9 cellular contexts compared by ENCODE assay signal in genomic region chr19:9885077-9885552, GRCh38. TPM values are rescaled to one million over a fixed set of nuclear protein-coding genes. Genes with fewer than 3 reads are reported as not detected.
DNase-seq lines count a peak whose midpoint lies in the region; ATAC-seq, FAIRE-seq and TF ChIP-seq lines count a peak whose summit lies in the region.
"Had no signal": no experiment of that assay in that cellular context is flagged by ENCODE, and none has a peak within 500 bp of the region (broad histone marks: within the 10 kb centered on the region; RNA-seq: fewer than 3 reads in every experiment).

No MANE protein-coding gene starts in this region.

- H3K27ac ChIP-seq in GM23248 (no peak overlapping the region), heart left ventricle (no peak overlapping the region), kidney (ENCODE audit: low read depth in 2 of 2, low read length in 2 of 2) (no peak overlapping the region)
- H3K27ac ChIP-seq in CD4-positive, alpha-beta T cell (ENCODE audit: low read depth, low read length): no peak overlapping the region

- H3K4me1 Mint-ChIP-seq in progenitor cell of endocrine pancreas (ENCODE audit: low read depth): peaks cover 5% of the 10 kb centered on the region
- no peaks in the 10 kb centered on the region for H3K4me1 Mint-ChIP-seq in CD4-positive, alpha-beta T cell (ENCODE audit: low read depth)

- TF ChIP-seq POLR2A in heart left ventricle (IDR thresholded peaks at IDR 0.05): no peak

- H2AFZ ChIP-seq in GM23248: no peak overlapping the region

- H3K27me3 ChIP-seq in GM23248 (replicated peaks; ENCODE audit: insufficient read depth): no peaks in the 10 kb centered on the region
- H3K27me3 ChIP-seq in heart left ventricle: no peaks in the 10 kb centered on the region
- no peaks in the 10 kb centered on the region for H3K27me3 ChIP-seq in CD4-positive, alpha-beta T cell (ENCODE audit: control insufficient read depth, insufficient read depth, low read length)

- peak; percentile 73 for DNase-seq in GM23248
- DNase-seq in amniotic epithelial cell (ENCODE audit: low read depth): peak; percentile 10
- peak in 4 of 5 donors; percentile 21 to 55 (median 39) for DNase-seq in heart left ventricle
- DNase-seq in progenitor cell of endocrine pancreas (ENCODE audit: low spot score, unreplicated experiment): no peak
- no peak for DNase-seq in CD4-positive, alpha-beta T cell
- no peak for DNase-seq in effector CD4-positive, alpha-beta T cell
- DNase-seq in kidney: no peak

- intact Hi-C loops in heart left ventricle (cut with DNase I): no loop called here
- intact Hi-C loops in CD4-positive, alpha-beta T cell (cut with DNase I, micrococcal nuclease): no loop called here
- intact Hi-C loops in kidney (cut with DNase I): no loop called here

- no peak for FAIRE-seq in kidney (lab: Jason Lieb, UNC)
- FAIRE-seq: colon had no signal

- in situ Hi-C loops in GM23248 (cut with MboI): no loop called here

- no peak overlapping the region for H3K4me3 ChIP-seq in GM23248
- no peak overlapping the region for H3K4me3 ChIP-seq in heart left ventricle
- H3K4me3 ChIP-seq in kidney (ENCODE audit: low read length in 2 of 2): no peak overlapping the region

- H3K9me3 Mint-ChIP-seq in progenitor cell of endocrine pancreas (ENCODE audit: low read depth): no peaks in the 10 kb centered on the region
- no peaks in the 10 kb centered on the region for H3K9me3 Mint-ChIP-seq in CD4-positive, alpha-beta T cell

- H3K79me2 ChIP-seq in GM23248 (ENCODE audit: insufficient read depth): no peaks in the 10 kb centered on the region

- H3K4me1 ChIP-seq in GM23248 (ENCODE audit: insufficient read depth) (no peaks in the 10 kb centered on the region), heart left ventricle (no peaks in the 10 kb centered on the region), kidney (ENCODE audit: control insufficient read depth in 1 of 2, insufficient read depth in 1 of 2, low read depth in 1 of 2, low read length in 2 of 2) (no peaks in the 10 kb centered on the region)

- POLR2A ChIA-PET in CD4-positive, alpha-beta T cell (lab: Charles Lee): no interaction called here

- ATAC-seq in heart left ventricle (peak in 3 of 4 donors; percentile 58 to 82 (median 63)), HG02840 (IDR thresholded peaks at IDR 0.05; ENCODE audit: low FRiP score, unreplicated experiment) (no peak)
- ATAC-seq in CD4-positive, alpha-beta T cell (ENCODE audit: poor library complexity): no peak

- no peaks in the 10 kb centered on the region for H3F3A ChIP-seq in GM23248 (ENCODE audit: insufficient read depth)

- WGBS in GM23248 (ENCODE audit: low coverage in 1 of 2, low lambda C conversion rate in 2 of 2, missing lambda C conversion rate in 2 of 2), 2 experiments: 17 to 19% methylated on average over 6 to 8 of the region's 8 CpGs
- 23 to 45% (median 40%) methylated on average over 4 to 8 of the region's 8 CpGs for WGBS in heart left ventricle, 4 donors

- H3K9me3 ChIP-seq in GM23248 (ENCODE audit: low read depth): no peaks in the 10 kb centered on the region
- no peaks in the 10 kb centered on the region for H3K9me3 ChIP-seq in heart left ventricle
- H3K9me3 ChIP-seq in CD4-positive, alpha-beta T cell (ENCODE audit: control insufficient read depth, low read length): no peaks in the 10 kb centered on the region
- no peaks in the 10 kb centered on the region for H3K9me3 ChIP-seq in kidney (ENCODE audit: control insufficient read depth in 1 of 2, low read length in 2 of 2)

- no peaks in the 10 kb centered on the region for H4K20me1 ChIP-seq in GM23248 (ENCODE audit: insufficient read depth)

- H3K36me3 ChIP-seq in GM23248 (ENCODE audit: low read depth) (no peaks in the 10 kb centered on the region), heart left ventricle (no peaks in the 10 kb centered on the region), kidney (ENCODE audit: control insufficient read depth in 1 of 2, insufficient read depth in 2 of 2, low read length in 2 of 2) (no peaks in the 10 kb centered on the region)

- H3K4me3 Mint-ChIP-seq in progenitor cell of endocrine pancreas (ENCODE audit: low read depth): no peak overlapping the region
- no peak overlapping the region for H3K4me3 Mint-ChIP-seq in CD4-positive, alpha-beta T cell

- CTCF ChIA-PET in CD4-positive, alpha-beta T cell (lab: Charles Lee): no interaction called here

- peak in 8 of 12 donors; percentile 10 to 51 (median 24) for TF ChIP-seq CTCF in heart left ventricle (IDR thresholded peaks at IDR 0.05)
- peak; percentile 25 for TF ChIP-seq CTCF in progenitor cell of endocrine pancreas (IDR thresholded peaks at IDR 0.05; ENCODE audit: unreplicated experiment)
- no peak for TF ChIP-seq CTCF in CD4-positive, alpha-beta T cell (IDR thresholded peaks at IDR 0.05)
- no peak for TF ChIP-seq CTCF in kidney (IDR thresholded peaks at IDR 0.05; ENCODE audit: borderline replicate concordance, extremely low read depth, insufficient read depth)

- no peaks in the 10 kb centered on the region for H3K27me3 Mint-ChIP-seq in progenitor cell of endocrine pancreas
- no peaks in the 10 kb centered on the region for H3K27me3 Mint-ChIP-seq in CD4-positive, alpha-beta T cell

- H3K36me3 Mint-ChIP-seq in progenitor cell of endocrine pancreas (ENCODE audit: insufficient read depth): peaks cover 1% of the 10 kb centered on the region
- H3K36me3 Mint-ChIP-seq in CD4-positive, alpha-beta T cell (ENCODE audit: low read depth): no peaks in the 10 kb centered on the region

- no peaks in the 10 kb centered on the region for H3K9me2 ChIP-seq in GM23248 (ENCODE audit: insufficient read depth)

- H3K4me2 ChIP-seq in GM23248 (ENCODE audit: unreplicated experiment): no peak overlapping the region

- H3K9ac ChIP-seq in GM23248: no peak overlapping the region
- no peak overlapping the region for H3K9ac ChIP-seq in kidney (ENCODE audit: low read length in 2 of 2)

- no peak overlapping the region for H3K27ac Mint-ChIP-seq in progenitor cell of endocrine pancreas
- H3K27ac Mint-ChIP-seq in CD4-positive, alpha-beta T cell: no peak overlapping the region

RNA-seq across cellular contexts. Expression of gene PIN1, which starts 50.0 kb away (rescaled TPM):
- total RNA-seq in GM23248 (2014; rRNA removed; shearing (Covaris generic)): 95.4 and 102 TPM in 2 replicates
- polyA plus RNA-seq in GM23248 (2016; fragmentation: Nextera tagmentation; extraction: Ambion mirVana) (124 and 134 TPM in 2 replicates), heart left ventricle (100 to 1,000 TPM in 1 of 2 donors, 10 to 100 TPM in 1; 90.0 to 159 TPM), kidney (ENCODE audit: insufficient read depth, low read depth, low replicate concordance) (143 TPM)
- total RNA-seq in heart left ventricle (100 to 1,000 TPM in 2 of 9 donors, 10 to 100 TPM in 7; 82.8 to 147 (median 93.1) TPM), progenitor cell of endocrine pancreas (83.3 and 90.6 TPM in 2 replicates), kidney (57.7 TPM)
- 10 to 100 TPM; 33.2 to 35.3 TPM for total RNA-seq in CD4-positive, alpha-beta T cell

RNA-seq across cellular contexts. Expression of gene OLFM2, which starts 51.2 kb away (rescaled TPM):
- 11.6 and 26.2 TPM in 2 replicates for total RNA-seq in GM23248 (2014; rRNA removed; shearing (Covaris generic))
- 8.9 and 9.4 TPM in 2 replicates for polyA plus RNA-seq in GM23248 (2016; fragmentation: Nextera tagmentation; extraction: Ambion mirVana)
- total RNA-seq in heart left ventricle: 1 to 10 TPM in 7 of 9 donors, under 1 TPM in 2; 0.67 to 4.6 (median 2.4) TPM
- polyA plus RNA-seq in heart left ventricle: 1 to 10 TPM; 2.2 to 3.0 TPM
- 55.0 and 57.9 TPM in 2 replicates for total RNA-seq in progenitor cell of endocrine pancreas
- total RNA-seq in CD4-positive, alpha-beta T cell: 1 to 10 TPM; 4.1 to 4.8 TPM
- total RNA-seq in kidney: 2.1 TPM
- polyA plus RNA-seq in kidney (ENCODE audit: insufficient read depth, low read depth, low replicate concordance): 5.4 TPM

RNA-seq across cellular contexts. Expression of gene UBL5, which starts 57.4 kb away (rescaled TPM):
- total RNA-seq in GM23248 (2014; rRNA removed; shearing (Covaris generic)): 392 and 413 TPM in 2 replicates
- polyA plus RNA-seq in GM23248 (2016; fragmentation: Nextera tagmentation; extraction: Ambion mirVana): 605 and 606 TPM in 2 replicates
- 100 to 1,000 TPM; 460 to 843 (median 492) TPM for total RNA-seq in heart left ventricle
- 1,000 to 10,000 TPM in 1 of 2 donors, 100 to 1,000 TPM in 1; 592 to 1,809 TPM for polyA plus RNA-seq in heart left ventricle
- total RNA-seq in progenitor cell of endocrine pancreas: 335 and 342 TPM in 2 replicates
- total RNA-seq in CD4-positive, alpha-beta T cell: 100 to 1,000 TPM; 163 to 165 TPM
- 322 TPM for total RNA-seq in kidney
- 968 TPM for polyA plus RNA-seq in kidney (ENCODE audit: insufficient read depth, low read depth, low replicate concordance)

Comparison
In these comparisons a context has a peak if more than half of its experiments do, and no peak if none do; other contexts are left out.
1. DNase-seq: peak in GM23248 (single experiment), amniotic epithelial cell (single experiment) and heart left ventricle (4 of 5); none in progenitor cell of endocrine pancreas (single experiment), CD4-positive, alpha-beta T cell (0 of 10), effector CD4-positive, alpha-beta T cell (single experiment) and kidney (single experiment).
2. ATAC-seq: peak in heart left ventricle (3 of 4); none in CD4-positive, alpha-beta T cell (single experiment) and HG02840 (single experiment).
3. CTCF ChIP-seq: peak in heart left ventricle (8 of 12) and progenitor cell of endocrine pancreas (single experiment); none in CD4-positive, alpha-beta T cell (single experiment) and kidney (single experiment).